19 cellular contexts compared by ENCODE assay signal in genomic region chr3:65277788-65278187, GRCh38.
DNase-seq lines count a peak whose midpoint lies in the region; ATAC-seq, FAIRE-seq and TF ChIP-seq lines count a peak whose summit lies in the region.
"Had no signal": no experiment of that assay in that cellular context is flagged by ENCODE, and none has a peak within 500 bp of the region (broad histone marks: within the 10 kb centered on the region; RNA-seq: fewer than 3 reads in every experiment).

No MANE protein-coding gene starts in this region.

- peak overlapping the region; percentile 46; the same call in 1 of the 2 replicates for H2AFZ ChIP-seq in H1 (ENCODE audit: low read length)

- H4K5ac ChIP-seq in H1 (ENCODE audit: insufficient read length, low read depth, low read length), result no peak overlapping the region

- no peak overlapping the region for H2BK120ac ChIP-seq in H1 (replicated peaks; ENCODE audit: low read depth, low read length)

- H3K4me3 Mint-ChIP-seq in chondrocyte (ENCODE audit: unreplicated experiment), result no peak overlapping the region
- H3K4me3 Mint-ChIP-seq: IgD-negative memory B cell; T-helper 1 cell treated with Interleukin-12 subunit alpha and Interleukin-12 subunit beta and Interleukin-4 antibody, amounts not matched to agents 30 μg/mL and 1 μg/mL, for 36 hours had no signal

- no peak overlapping the region for H3K4ac ChIP-seq in H1 (replicated peaks; ENCODE audit: insufficient read length, low read depth, low read length)

- DNase-seq in NCI-H82 (lab: John Stamatoyannopoulos, UW) (peak; percentile 6), NCI-H82 treated with DMSO at 0.1 percent for 48 hours (lab: John Stamatoyannopoulos, UW; ENCODE audit: unreplicated experiment) (no peak), NCI-H345 treated with DMSO at 0.1 percent for 48 hours (lab: John Stamatoyannopoulos, UW; ENCODE audit: unreplicated experiment) (peak; percentile 51), H1 (ENCODE audit: low read depth in 1 of 2, low spot score in 2 of 2) (no peak), H4 (ENCODE audit: low spot score) (no peak), chondrocyte (ENCODE audit: low spot score) (no peak)
- DNase-seq: HCEC 1CT, Kasumi-1, NCI-H1436 treated with DMSO at 0.1 percent for 48 hours, NCI-H446, OCI-M1, RPMI8226 had no signal

- H3K23ac ChIP-seq in H1 (ENCODE audit: insufficient read length), result no peak overlapping the region

- no peak for TF ChIP-seq POLR2A in H1 (IDR thresholded peaks at IDR 0.05; ENCODE audit: control extremely low read depth in 1 of 2, low read depth in 2 of 2, low read length in 2 of 2)

- H4K8ac ChIP-seq in H1 (ENCODE audit: extremely low read depth, insufficient read depth, low read length), result no peak overlapping the region

- peaks cover 2 to 12% (median 4%) of the 10 kb centered on the region in 4 experiments; a peak in 4 of 7 replicates for H3K4me1 ChIP-seq in H1 (replicated peaks in 1 of 4; ENCODE audit: control insufficient read depth in 3 of 4, insufficient read depth in 4 of 4, low read length in 3 of 4)

- H3K4me2 ChIP-seq in H1 (ENCODE audit: insufficient read depth in 1 of 2, low read depth in 2 of 2, low read length in 2 of 2), result no peak overlapping the region

- H3K79me1 ChIP-seq in H1 (ENCODE audit: low read depth, low read length), result no peaks in the 10 kb centered on the region

- TF ChIP-seq CTCF in H1 (IDR thresholded peaks at IDR 0.05; ENCODE audit: control extremely low read depth in 1 of 3, insufficient read depth in 1 of 3, low read depth in 1 of 3, low read length in 3 of 3), result no peak
- TF ChIP-seq CTCF in chondrocyte (IDR thresholded peaks at IDR 0.05), result no peak

- no peaks in the 10 kb centered on the region for H3K9me3 Mint-ChIP-seq in chondrocyte (ENCODE audit: low read depth)
- H3K9me3 Mint-ChIP-seq: T-helper 1 cell treated with Interleukin-12 subunit alpha and Interleukin-12 subunit beta and Interleukin-4 antibody, amounts not matched to agents 30 μg/mL and 1 μg/mL, for 36 hours had no signal

- no peak for TF ChIP-seq EP300 in H1 (IDR thresholded peaks at IDR 0.05; ENCODE audit: borderline replicate concordance in 1 of 2, low read depth in 2 of 2, low read length in 2 of 2)

- peak overlapping the region; percentile 13; the same call in 1 of the 2 replicates for H2BK5ac ChIP-seq in H1 (ENCODE audit: low read depth, low read length)

- no peak overlapping the region for H3K56ac ChIP-seq in H1 (replicated peaks; ENCODE audit: insufficient read length, low read depth, low read length)

- no peak overlapping the region for H2BK12ac ChIP-seq in H1 (ENCODE audit: low read depth, low read length)

- H3K9ac ChIP-seq in H1 (replicated peaks in 1 of 4; ENCODE audit: extremely low read depth in 1 of 4, low read depth in 3 of 4, low read length in 3 of 4), result no peak overlapping the region

- H3K18ac ChIP-seq in H1 (ENCODE audit: extremely low read depth, low read length), result no peak overlapping the region

- FAIRE-seq in H1 (lab: Jason Lieb, UNC), result no peak
- FAIRE-seq: GM19239, HTR-8/SVneo had no signal

- H3K27me3 Mint-ChIP-seq in chondrocyte (ENCODE audit: low read depth), result peaks cover 18% of the 10 kb centered on the region
- H3K27me3 Mint-ChIP-seq: IgD-negative memory B cell had no signal

- no peak overlapping the region for H3K27ac ChIP-seq in H1 (ENCODE audit: low read depth, low read length)
- H3K27ac ChIP-seq: C4-2B, HL-60 had no signal

- no peaks in the 10 kb centered on the region for H3K27me3 ChIP-seq in H1 (replicated peaks in 1 of 4; ENCODE audit: control insufficient read depth in 3 of 4, extremely low read depth in 1 of 4, insufficient read depth in 3 of 4, low read length in 3 of 4)

- H2BK20ac ChIP-seq in H1 (ENCODE audit: low read length), result no peak overlapping the region

- no peak overlapping the region for H3K27ac Mint-ChIP-seq in chondrocyte (ENCODE audit: unreplicated experiment)
- H3K27ac Mint-ChIP-seq: IgD-negative memory B cell; T-helper 1 cell treated with Interleukin-12 subunit alpha and Interleukin-12 subunit beta and Interleukin-4 antibody, amounts not matched to agents 30 μg/mL and 1 μg/mL, for 36 hours had no signal

- CTCF ChIA-PET in H1 (lab: Charles Lee; ENCODE audit: partially characterized antibody), result interaction anchor here (0.8 to 1.2 kb wide), 2 partner anchors 12 to 41 kb away, joined by 3 to 4 read pairs; no protein-coding TSS in a partner anchor

- H3K79me2 ChIP-seq in H1 (ENCODE audit: control insufficient read depth in 1 of 2, insufficient read depth in 2 of 2, low read length in 2 of 2), result no peaks in the 10 kb centered on the region

- no peaks in the 10 kb centered on the region for H3K36me3 ChIP-seq in H1 (ENCODE audit: control insufficient read depth in 2 of 4, insufficient read depth in 4 of 4, low read length in 3 of 4)

- H3K36me3 Mint-ChIP-seq in chondrocyte (ENCODE audit: low read depth), result peaks cover 2% of the 10 kb centered on the region
- H3K36me3 Mint-ChIP-seq: IgD-negative memory B cell had no signal

- no peak overlapping the region for H2AK5ac ChIP-seq in H1 (ENCODE audit: low read depth, low read length)

- H2BK15ac ChIP-seq in H1 (ENCODE audit: low read length), result no peak overlapping the region

- no peak overlapping the region for H3K14ac ChIP-seq in H1 (ENCODE audit: insufficient read length)

- H3K4me1 Mint-ChIP-seq in chondrocyte (ENCODE audit: low read depth), result no peaks in the 10 kb centered on the region
- H3K4me1 Mint-ChIP-seq: IgD-negative memory B cell had no signal

- no peaks in the 10 kb centered on the region for H4K20me1 ChIP-seq in H1 (replicated peaks in 1 of 2; ENCODE audit: control insufficient read depth in 1 of 2, insufficient read depth in 2 of 2, low read length in 2 of 2)

- POLR2A ChIA-PET in H1 (lab: Charles Lee; ENCODE audit: partially characterized antibody), result no interaction called here

- H3K9me3 ChIP-seq in H1 (ENCODE audit: insufficient read depth in 2 of 2, low read depth in 1 of 2, low read length in 1 of 2), result no peaks in the 10 kb centered on the region

- no peaks in the 10 kb centered on the region; the same call in 1 of the 2 replicates for H3K23me2 ChIP-seq in H1 (ENCODE audit: low read depth, low read length)

- H4K91ac ChIP-seq in H1 (replicated peaks; ENCODE audit: insufficient read length, low read length), result no peak overlapping the region

- WGBS in H1 (ENCODE audit: extremely low coverage in 1 of 2, insufficient coverage in 1 of 2, insufficient read length in 1 of 2, insufficient replicate concordance in 2 of 2, low coverage in 1 of 2, low lambda C conversion rate in 2 of 2, missing lambda C conversion rate in 1 of 2), 2 experiments, result 69% methylated on average over 2 of the region's 2 CpGs; no CpG with 5 or more reads in 1 of the 2 experiments

- no peak for ATAC-seq in HG02981 (IDR thresholded peaks at IDR 0.05; ENCODE audit: unreplicated experiment)

- no peak overlapping the region for H3K4me3 ChIP-seq in H1 (ENCODE audit: extremely low read depth in 1 of 4, insufficient read depth in 2 of 4, low read depth in 3 of 4, low read length in 4 of 4)

- TF ChIP-seq RAD21 in H1 (IDR thresholded peaks at IDR 0.05 in 1 of 2, conservative IDR thresholded peaks at IDR 0.05 in 1 of 2; ENCODE audit: low read depth in 2 of 2, low read length in 2 of 2), result no peak

TF ChIP-seq in H1, 55 proteins besides CTCF, POLR2A, EP300 and RAD21:
- TF ChIP-seq RBBP5 (IDR thresholded peaks at IDR 0.05; ENCODE audit: borderline replicate concordance, low read depth, low read length) (no peak), GABPA (IDR thresholded peaks at IDR 0.05; ENCODE audit: borderline replicate concordance, insufficient read depth, low read length) (no peak), ATF3 (IDR thresholded peaks at IDR 0.05; ENCODE audit: insufficient read depth, low read depth, low read length) (no peak), CBX8 (IDR thresholded peaks at IDR 0.05; ENCODE audit: borderline replicate concordance, low read depth, low read length) (no peak), HDAC2 (IDR thresholded peaks at IDR 0.05; ENCODE audit: borderline replicate concordance in 1 of 2, low read depth in 2 of 2, low read length in 2 of 2) (no peak), NRF1 (IDR thresholded peaks at IDR 0.05; ENCODE audit: low read depth, low read length) (no peak), KDM4A (IDR thresholded peaks at IDR 0.05; ENCODE audit: low read depth, low read length, severe bottlenecking) (no peak), ASH2L (IDR thresholded peaks at IDR 0.05; ENCODE audit: low read length) (no peak), CHD1 (IDR thresholded peaks at IDR 0.05; ENCODE audit: low read depth, low read length) (no peak), RFX5 (IDR thresholded peaks at IDR 0.05; ENCODE audit: borderline replicate concordance, low read depth, low read length) (no peak), CHD2 (IDR thresholded peaks at IDR 0.05; ENCODE audit: low read length) (no peak), CBX5 (IDR thresholded peaks at IDR 0.05; ENCODE audit: low read depth, low read length) (no peak), POU5F1 (IDR thresholded peaks at IDR 0.05; ENCODE audit: low read depth, low read length) (no peak), RNF2 (IDR thresholded peaks at IDR 0.05; ENCODE audit: borderline replicate concordance, low read depth, low read length, missing control alignments, poor library complexity, severe bottlenecking) (no peak), NANOG (IDR thresholded peaks at IDR 0.05; ENCODE audit: insufficient read depth, low read depth, low read length, poor library complexity, severe bottlenecking) (no peak), SUZ12 (IDR thresholded peaks at IDR 0.05; ENCODE audit: low read length) (no peak), TAF7 (optimal IDR thresholded peaks at IDR 0.05; ENCODE audit: borderline replicate concordance, low read depth, low read length) (no peak)
- TF ChIP-seq, protein P1, sequence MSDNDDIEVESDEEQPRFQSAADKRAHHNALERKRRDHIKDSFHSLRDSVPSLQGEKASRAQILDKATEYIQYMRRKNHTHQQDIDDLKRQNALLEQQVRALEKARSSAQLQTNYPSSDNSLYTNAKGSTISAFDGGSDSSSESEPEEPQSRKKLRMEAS (IDR thresholded peaks at IDR 0.05), result no peak

Comparison
In these comparisons a context has a peak if more than half of its experiments do, and no peak if none do; other contexts are left out.
1. DNase-seq: peak in NCI-H82 (single experiment) and NCI-H345 treated with DMSO at 0.1 percent for 48 hours (single experiment); none in NCI-H82 treated with DMSO at 0.1 percent for 48 hours (single experiment), H1 (0 of 2), H4 (single experiment) and chondrocyte (single experiment).